In the genomic region with DNA sequence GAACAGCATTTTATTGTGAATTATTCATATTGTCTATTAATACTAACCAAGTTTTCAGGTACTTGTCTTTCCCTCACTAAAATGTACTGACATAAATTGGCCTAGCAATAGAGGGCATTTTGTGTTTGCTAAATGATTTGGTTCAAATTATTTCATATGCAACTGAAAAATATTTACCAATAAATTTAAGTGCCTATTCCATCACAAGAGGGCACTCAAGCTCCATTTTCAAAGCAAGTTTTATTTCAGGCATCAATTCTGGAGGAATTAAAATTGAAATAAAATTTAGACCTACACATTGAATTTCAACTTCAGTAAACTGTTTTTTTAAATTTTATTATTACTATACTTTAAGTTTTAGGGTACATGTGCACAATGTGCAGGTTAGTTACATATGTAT, we compare ENCODE assay signal across 8 cellular contexts.
DNase-seq lines count a peak whose midpoint lies in the region; ATAC-seq and TF ChIP-seq lines count a peak whose summit lies in the region.

No MANE protein-coding gene starts in this region.

- TF ChIP-seq CTCF in C4-2B (conservative IDR thresholded peaks at IDR 0.05), result peak; percentile 74

- no peak for ATAC-seq in GM21723 (IDR thresholded peaks at IDR 0.05; ENCODE audit: unreplicated experiment)

- no peak overlapping the region for H3K27ac ChIP-seq in C4-2B

- DNase-seq in HPDE6-E6E7 (ENCODE audit: extremely low spot score), result peak; percentile 10
- peak; percentile 20 for DNase-seq in amniotic epithelial cell (ENCODE audit: low read depth)
- DNase-seq in kidney tubule cell (ENCODE audit: low spot score), result peak; percentile 25
- no peak for DNase-seq in stimulated activated naive CD4-positive, alpha-beta T cell treated with Interleukin-2 at 50 U/mL for 16 hours (lab: John Stamatoyannopoulos, UW)
- no peak for DNase-seq in NK-92 (lab: John Stamatoyannopoulos, UW; ENCODE audit: unreplicated experiment)
- no peak for DNase-seq in NK-92 treated with Interleukin-12 subunit alpha and Interleukin-12 subunit beta, amount 100 ng/mL, for 24 hours (lab: John Stamatoyannopoulos, UW)

Comparison
In these comparisons a context has a peak if more than half of its experiments do, and no peak if none do; other contexts are left out.
1. DNase-seq: peak in HPDE6-E6E7 (single experiment), amniotic epithelial cell (single experiment) and kidney tubule cell (single experiment); none in stimulated activated naive CD4-positive, alpha-beta T cell treated with Interleukin-2 at 50 U/mL for 16 hours (single experiment), NK-92 (single experiment) and NK-92 treated with Interleukin-12 subunit alpha and Interleukin-12 subunit beta, amount 100 ng/mL, for 24 hours (single experiment).